14 cellular contexts compared by ENCODE assay signal in the genomic region with DNA sequence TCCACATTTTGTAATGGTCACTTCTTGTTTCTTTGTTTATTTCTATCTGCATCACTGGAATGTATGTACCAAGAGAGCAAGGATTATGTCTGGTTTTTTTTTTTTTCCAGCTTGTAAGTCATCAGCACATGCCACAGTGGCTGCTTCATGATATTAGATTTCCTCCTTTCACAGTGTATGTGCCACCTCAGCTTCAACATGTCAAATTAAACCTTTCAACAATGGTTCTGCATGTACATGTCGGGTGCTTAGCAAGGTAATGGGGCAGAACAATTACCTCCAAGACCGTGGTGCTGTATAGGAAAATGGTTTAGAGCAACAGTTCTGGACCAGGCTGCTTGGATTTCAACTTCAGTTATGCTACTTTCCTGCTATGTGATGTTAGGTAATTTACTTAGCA.
A peak's percentile ranks its signal among the peaks of the same experiment; 100 is the strongest.
DNase-seq lines count a peak whose midpoint lies in the region; ATAC-seq and TF ChIP-seq lines count a peak whose summit lies in the region.
"Had no signal": no experiment of that assay in that cellular context is flagged by ENCODE, and none has a peak within 500 bp of the region (broad histone marks: within the 10 kb centered on the region; RNA-seq: fewer than 3 reads in every experiment).

No MANE protein-coding gene starts in this region.

- no peak for ATAC-seq in CD8-positive, alpha-beta T cell
- no peak for ATAC-seq in HG02884 (IDR thresholded peaks at IDR 0.05; ENCODE audit: unreplicated experiment)

- no peaks in the 10 kb centered on the region for H3K9me3 ChIP-seq in mesenchymal stem cell (ENCODE audit: control insufficient read depth, low read length)
- no peaks in the 10 kb centered on the region for H3K9me3 ChIP-seq in CD8-positive, alpha-beta T cell (ENCODE audit: low read length)
- H3K9me3 ChIP-seq: BLaER1 treated with 17β-estradiol and CSF1 and Interleukin-3, amounts not matched to agents 10 nM and 100 nM; HAP-1 had no signal

- intact Hi-C loops in CD8-positive, alpha-beta T cell (cut with DNase I, micrococcal nuclease): no loop called here

- no peak overlapping the region for H4K8ac ChIP-seq in mesenchymal stem cell (ENCODE audit: low read length)

- H2BK120ac ChIP-seq in mesenchymal stem cell (ENCODE audit: low read depth, low read length): no peak overlapping the region

- DNase-seq in NCI-H1105 treated with DMSO at 0.1 percent for 48 hours (lab: John Stamatoyannopoulos, UW) (peak; percentile 7), NCI-H1105 (lab: John Stamatoyannopoulos, UW) (no peak), NCI-H1092 treated with DMSO at 0.1 percent for 48 hours (lab: John Stamatoyannopoulos, UW) (peak; percentile 30), NCI-H345 treated with DMSO at 0.1 percent for 48 hours (lab: John Stamatoyannopoulos, UW; ENCODE audit: unreplicated experiment) (peak; percentile 80), mesenchymal stem cell (peak; percentile 27), progenitor cell of endocrine pancreas (ENCODE audit: low spot score, unreplicated experiment) (no peak)
- no peak for DNase-seq in CD8-positive, alpha-beta T cell
- DNase-seq: COR-L47, DMS79 had no signal

- no peak overlapping the region for H2BK5ac ChIP-seq in mesenchymal stem cell (ENCODE audit: low read depth, low read length, poor library complexity, severe bottlenecking)

- H4K91ac ChIP-seq in mesenchymal stem cell (ENCODE audit: low read length): no peak overlapping the region

- no peak overlapping the region for H2BK12ac ChIP-seq in mesenchymal stem cell (ENCODE audit: low read length in 2 of 2)

- H2AK5ac ChIP-seq in mesenchymal stem cell (ENCODE audit: low read length, severe bottlenecking): no peak overlapping the region

- H3K27me3 Mint-ChIP-seq in CD8-positive, alpha-beta T cell (ENCODE audit: low read depth): no peaks in the 10 kb centered on the region
- no peaks in the 10 kb centered on the region for H3K27me3 Mint-ChIP-seq in progenitor cell of endocrine pancreas
- H3K27me3 Mint-ChIP-seq: IgD-negative memory B cell had no signal

- H3K27ac Mint-ChIP-seq in CD8-positive, alpha-beta T cell: no peak overlapping the region
- H3K27ac Mint-ChIP-seq in progenitor cell of endocrine pancreas: no peak overlapping the region
- H3K27ac Mint-ChIP-seq: IgD-negative memory B cell had no signal

- H3K36me3 ChIP-seq in mesenchymal stem cell (ENCODE audit: control insufficient read depth in 1 of 2, insufficient read depth in 2 of 2, low read depth in 1 of 2, low read length in 2 of 2): no peaks in the 10 kb centered on the region
- no peaks in the 10 kb centered on the region for H3K36me3 ChIP-seq in CD8-positive, alpha-beta T cell (ENCODE audit: insufficient read depth, low read length)
- H3K36me3 ChIP-seq: BLaER1 treated with 17β-estradiol and CSF1 and Interleukin-3, amounts not matched to agents 10 nM and 100 nM; HAP-1 had no signal

- POLR2A ChIA-PET in CD8-positive, alpha-beta T cell (lab: Charles Lee): no interaction called here

- CTCF ChIA-PET in CD8-positive, alpha-beta T cell (lab: Charles Lee): no interaction called here

- H3K14ac ChIP-seq in mesenchymal stem cell (ENCODE audit: low read length in 2 of 2): no peak overlapping the region

- H3K9me3 Mint-ChIP-seq in CD8-positive, alpha-beta T cell: peaks cover 18% of the 10 kb centered on the region
- peaks cover 3% of the 10 kb centered on the region for H3K9me3 Mint-ChIP-seq in progenitor cell of endocrine pancreas (ENCODE audit: low read depth)

- no peaks in the 10 kb centered on the region for H3K36me3 Mint-ChIP-seq in CD8-positive, alpha-beta T cell
- H3K36me3 Mint-ChIP-seq in progenitor cell of endocrine pancreas (ENCODE audit: insufficient read depth): no peaks in the 10 kb centered on the region
- H3K36me3 Mint-ChIP-seq: IgD-negative memory B cell had no signal

- H3K9ac ChIP-seq in mesenchymal stem cell (ENCODE audit: low read length): no peak overlapping the region
- H3K9ac ChIP-seq: BLaER1 treated with 17β-estradiol and CSF1 and Interleukin-3, amounts not matched to agents 10 nM and 100 nM had no signal

- H3K79me1 ChIP-seq in mesenchymal stem cell (replicated peaks; ENCODE audit: low read length, poor library complexity, severe bottlenecking): no peaks in the 10 kb centered on the region

- H3K4me1 ChIP-seq in mesenchymal stem cell (ENCODE audit: control insufficient read depth, insufficient read depth, low read depth, low read length): no peaks in the 10 kb centered on the region
- H3K4me1 ChIP-seq in CD8-positive, alpha-beta T cell (ENCODE audit: insufficient read depth, low read length): no peaks in the 10 kb centered on the region
- H3K4me1 ChIP-seq: BLaER1 treated with 17β-estradiol and CSF1 and Interleukin-3, amounts not matched to agents 10 nM and 100 nM; HAP-1 had no signal

- 76% methylated on average over 2 of the region's 2 CpGs for WGBS in mesenchymal stem cell

- H3K4ac ChIP-seq in mesenchymal stem cell (ENCODE audit: low read depth in 1 of 2, low read length in 2 of 2): no peak overlapping the region

- H3K4me3 Mint-ChIP-seq in CD8-positive, alpha-beta T cell: no peak overlapping the region
- H3K4me3 Mint-ChIP-seq in progenitor cell of endocrine pancreas (ENCODE audit: low read depth): no peak overlapping the region
- H3K4me3 Mint-ChIP-seq: IgD-negative memory B cell had no signal

- no peak overlapping the region for H2AFZ ChIP-seq in mesenchymal stem cell (ENCODE audit: low read depth, low read length)

- no peak overlapping the region for H2BK15ac ChIP-seq in mesenchymal stem cell (ENCODE audit: low read depth, poor library complexity, severe bottlenecking)

- H3K27me3 ChIP-seq in mesenchymal stem cell (ENCODE audit: control insufficient read depth in 1 of 2, insufficient read depth in 1 of 2, low read length in 2 of 2): no peaks in the 10 kb centered on the region
- H3K27me3 ChIP-seq in CD8-positive, alpha-beta T cell (ENCODE audit: insufficient read depth, low read length): no peaks in the 10 kb centered on the region
- H3K27me3 ChIP-seq: BLaER1 treated with 17β-estradiol and CSF1 and Interleukin-3, amounts not matched to agents 10 nM and 100 nM had no signal

- no peak overlapping the region for H3K4me3 ChIP-seq in mesenchymal stem cell (ENCODE audit: insufficient read depth in 1 of 2, low read depth in 1 of 2, low read length in 2 of 2)
- no peak overlapping the region for H3K4me3 ChIP-seq in CD8-positive, alpha-beta T cell (ENCODE audit: low read depth, low read length)
- H3K4me3 ChIP-seq: BLaER1 treated with 17β-estradiol and CSF1 and Interleukin-3, amounts not matched to agents 10 nM and 100 nM; HAP-1 had no signal

- no peaks in the 10 kb centered on the region for H3K4me1 Mint-ChIP-seq in CD8-positive, alpha-beta T cell (ENCODE audit: low read depth)
- no peaks in the 10 kb centered on the region for H3K4me1 Mint-ChIP-seq in progenitor cell of endocrine pancreas (ENCODE audit: low read depth)
- H3K4me1 Mint-ChIP-seq: IgD-negative memory B cell had no signal

- H3K23ac ChIP-seq in mesenchymal stem cell (ENCODE audit: low read length in 2 of 2): no peak overlapping the region

- no peak for TF ChIP-seq CTCF in CD8-positive, alpha-beta T cell (IDR thresholded peaks at IDR 0.05)
- no peak for TF ChIP-seq CTCF in progenitor cell of endocrine pancreas (IDR thresholded peaks at IDR 0.05; ENCODE audit: unreplicated experiment)

- no peak overlapping the region for H3K4me2 ChIP-seq in mesenchymal stem cell (ENCODE audit: low read length, poor library complexity, severe bottlenecking)
- H3K4me2 ChIP-seq: BLaER1 treated with 17β-estradiol and CSF1 and Interleukin-3, amounts not matched to agents 10 nM and 100 nM had no signal

- H3K18ac ChIP-seq in mesenchymal stem cell (ENCODE audit: low read depth in 1 of 2, low read length in 2 of 2): no peak overlapping the region

- no peak overlapping the region for H3K27ac ChIP-seq in mesenchymal stem cell (ENCODE audit: low read length, poor library complexity, severe bottlenecking)
- no peak overlapping the region for H3K27ac ChIP-seq in CD8-positive, alpha-beta T cell (ENCODE audit: low read depth, low read length)
- H3K27ac ChIP-seq: BLaER1 treated with 17β-estradiol and CSF1 and Interleukin-3, amounts not matched to agents 10 nM and 100 nM; RWPE1 had no signal

Comparison
In these comparisons a context has a peak if more than half of its experiments do, and no peak if none do; other contexts are left out.
1. DNase-seq: peak in NCI-H1105 treated with DMSO at 0.1 percent for 48 hours (single experiment), NCI-H1092 treated with DMSO at 0.1 percent for 48 hours (single experiment), NCI-H345 treated with DMSO at 0.1 percent for 48 hours (single experiment) and mesenchymal stem cell (single experiment); none in NCI-H1105 (single experiment), CD8-positive, alpha-beta T cell (0 of 7) and progenitor cell of endocrine pancreas (single experiment).